Comparison of ENCODE assay signal across 36 cellular contexts in the genomic region with DNA sequence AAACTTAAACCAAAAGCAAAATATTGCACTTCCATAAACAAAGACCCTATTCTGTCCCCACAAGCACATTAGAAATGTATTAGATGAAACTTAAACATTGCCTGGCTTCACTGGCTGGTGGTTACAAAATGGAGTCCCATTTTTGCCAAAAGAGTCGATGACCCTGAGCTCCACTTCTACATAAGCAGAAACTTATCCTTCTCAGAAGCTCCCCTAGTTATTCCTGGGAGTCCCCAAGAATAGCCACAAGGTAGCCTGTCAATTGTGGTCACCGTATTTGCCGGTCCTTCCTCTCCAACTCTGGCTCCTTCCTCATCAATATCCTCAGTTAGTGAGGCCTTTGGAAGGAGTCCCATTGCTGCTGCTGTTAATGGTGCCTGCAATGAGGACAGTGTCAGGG. TPM values are rescaled to one million over a fixed set of nuclear protein-coding genes. Genes with fewer than 3 reads are reported as not detected.
"Had no signal": no experiment of that assay in that cellular context is flagged by ENCODE, and none has a peak within 500 bp of the region (broad histone marks: within the 10 kb centered on the region; RNA-seq: fewer than 3 reads in every experiment).

No MANE protein-coding gene starts in this region.

- H3K36me3 Mint-ChIP-seq: activated CD4-positive, alpha-beta memory T cell treated with anti-CD3 and anti-CD28 coated beads for 36 hours; activated naive CD4-positive, alpha-beta T cell treated with anti-CD3 and anti-CD28 coated beads, Interleukin-2, amount 10 ng/mL, durations not matched to agents 7 days and 5 days; activated naive CD4-positive, alpha-beta T cell treated with anti-CD3 and anti-CD28 coated beads, Interleukin-2, amount 50 U/mL, for 24 hours; activated naive CD8-positive, alpha-beta T cell treated with anti-CD3 and anti-CD28 coated beads, Interleukin-2, amount 10 ng/mL, durations not matched to agents 7 days and 5 days; brain had no signal

- H3K4me3 Mint-ChIP-seq: activated B cell treated with CpG ODN at 0.5 μM for 24 hours; activated CD4-positive, alpha-beta memory T cell treated with anti-CD3 and anti-CD28 coated beads for 36 hours; activated CD4-positive, alpha-beta T cell treated with anti-CD3 and anti-CD28 coated beads, Interleukin-2, amount 10 ng/mL, durations not matched to agents 24 days and 14 days; activated CD8-positive, alpha-beta T cell treated with anti-CD3 and anti-CD28 coated beads for 36 hours; activated naive CD4-positive, alpha-beta T cell treated with anti-CD3 and anti-CD28 coated beads, Interleukin-2, amount 10 ng/mL, durations not matched to agents 7 days and 5 days; activated naive CD4-positive, alpha-beta T cell treated with anti-CD3 and anti-CD28 coated beads, Interleukin-2, amount 50 U/mL, for 24 hours; activated naive CD8-positive, alpha-beta T cell; activated naive CD8-positive, alpha-beta T cell treated with anti-CD3 and anti-CD28 coated beads, Interleukin-2, amount 10 ng/mL, durations not matched to agents 7 days and 5 days; activated naive CD8-positive, alpha-beta T cell treated with anti-CD3 and anti-CD28 coated beads, Interleukin-2, amount 50 U/mL, for 24 hours; activated T-cell treated with anti-CD3 and anti-CD28 coated beads, Interleukin-2, amount 50 U/mL, for 4 hours; activated T-cell treated with anti-CD3 and anti-CD28 coated beads, Interleukin-2, amount 50 U/mL, for 72 hours; brain; central memory CD8-positive, alpha-beta T cell; T-helper 1 cell treated with Interleukin-12 subunit alpha and Interleukin-12 subunit beta and Interleukin-4 antibody, amounts not matched to agents 30 μg/mL and 1 μg/mL, for 36 hours; T-helper 2 cell treated with Interferon-gamma antibody and Interleukin-4, amounts not matched to agents 5 μg/mL and 100 μg/mL, for 36 hours had no signal

- ATAC-seq: activated CD8-positive, alpha-beta T cell treated with anti-CD3 and anti-CD28 coated beads for 36 hours; activated naive CD8-positive, alpha-beta T cell treated with anti-CD3 and anti-CD28 coated beads, Interleukin-2, amount 50 U/mL, for 24 hours; activated T-cell treated with anti-CD3 and anti-CD28 coated beads, Interleukin-2, amount 50 U/mL, for 4 hours; activated T-cell treated with anti-CD3 and anti-CD28 coated beads, Interleukin-2, amount 50 U/mL, for 72 hours had no signal

- H3K27me3 Mint-ChIP-seq: activated B cell treated with CpG ODN at 0.5 μM for 24 hours; activated CD4-positive, alpha-beta memory T cell treated with anti-CD3 and anti-CD28 coated beads for 36 hours; activated CD4-positive, alpha-beta T cell treated with anti-CD3 and anti-CD28 coated beads, Interleukin-2, amount 10 ng/mL, durations not matched to agents 24 days and 14 days; activated CD8-positive, alpha-beta T cell treated with anti-CD3 and anti-CD28 coated beads for 36 hours; activated naive CD4-positive, alpha-beta T cell treated with anti-CD3 and anti-CD28 coated beads, Interleukin-2, amount 10 ng/mL, durations not matched to agents 7 days and 5 days; activated naive CD4-positive, alpha-beta T cell treated with anti-CD3 and anti-CD28 coated beads, Interleukin-2, amount 50 U/mL, for 24 hours; activated naive CD8-positive, alpha-beta T cell; activated naive CD8-positive, alpha-beta T cell treated with anti-CD3 and anti-CD28 coated beads, Interleukin-2, amount 10 ng/mL, durations not matched to agents 7 days and 5 days; activated naive CD8-positive, alpha-beta T cell treated with anti-CD3 and anti-CD28 coated beads, Interleukin-2, amount 50 U/mL, for 24 hours; central memory CD8-positive, alpha-beta T cell had no signal

- H3K9me3 ChIP-seq: ascending aorta had no signal

- H3K4me1 Mint-ChIP-seq: activated B cell treated with CpG ODN at 0.5 μM for 24 hours; activated CD4-positive, alpha-beta T cell treated with anti-CD3 and anti-CD28 coated beads, Interleukin-2, amount 10 ng/mL, durations not matched to agents 24 days and 14 days; activated naive CD4-positive, alpha-beta T cell treated with anti-CD3 and anti-CD28 coated beads, Interleukin-2, amount 10 ng/mL, durations not matched to agents 7 days and 5 days; activated naive CD4-positive, alpha-beta T cell treated with anti-CD3 and anti-CD28 coated beads, Interleukin-2, amount 50 U/mL, for 24 hours; activated naive CD8-positive, alpha-beta T cell treated with anti-CD3 and anti-CD28 coated beads, Interleukin-2, amount 50 U/mL, for 24 hours; central memory CD8-positive, alpha-beta T cell had no signal

- H3K27ac ChIP-seq: ascending aorta, VCaP had no signal

- H3K9me3 Mint-ChIP-seq: activated B cell treated with CpG ODN at 0.5 μM for 24 hours; activated CD4-positive, alpha-beta memory T cell treated with anti-CD3 and anti-CD28 coated beads for 36 hours; activated CD4-positive, alpha-beta T cell treated with anti-CD3 and anti-CD28 coated beads, Interleukin-2, amount 10 ng/mL, durations not matched to agents 24 days and 14 days; activated CD8-positive, alpha-beta T cell treated with anti-CD3 and anti-CD28 coated beads for 36 hours; activated naive CD4-positive, alpha-beta T cell treated with anti-CD3 and anti-CD28 coated beads, Interleukin-2, amount 10 ng/mL, durations not matched to agents 7 days and 5 days; activated naive CD4-positive, alpha-beta T cell treated with anti-CD3 and anti-CD28 coated beads, Interleukin-2, amount 50 U/mL, for 24 hours; activated naive CD8-positive, alpha-beta T cell treated with anti-CD3 and anti-CD28 coated beads, Interleukin-2, amount 10 ng/mL, durations not matched to agents 7 days and 5 days; activated naive CD8-positive, alpha-beta T cell treated with anti-CD3 and anti-CD28 coated beads, Interleukin-2, amount 50 U/mL, for 24 hours; activated T-cell treated with anti-CD3 and anti-CD28 coated beads, Interleukin-2, amount 50 U/mL, for 4 hours; activated T-cell treated with anti-CD3 and anti-CD28 coated beads, Interleukin-2, amount 50 U/mL, for 72 hours; activated T-helper 2 cell treated with anti-CD3 and anti-CD28 coated beads, Interferon-gamma antibody, Interleukin-2, Interleukin-4, amounts not matched to agents 10 μg/mL and 5 μg/mL and 100 μg/mL, durations not matched to agents 14 hours and 24 hours and 36 hours; brain; central memory CD8-positive, alpha-beta T cell; T-helper 1 cell treated with Interleukin-12 subunit alpha and Interleukin-12 subunit beta and Interleukin-4 antibody, amounts not matched to agents 30 μg/mL and 1 μg/mL, for 36 hours; T-helper 2 cell treated with Interferon-gamma antibody and Interleukin-4, amounts not matched to agents 5 μg/mL and 100 μg/mL, for 36 hours had no signal

- H3K27ac Mint-ChIP-seq: activated B cell treated with CpG ODN at 0.5 μM for 24 hours; activated CD4-positive, alpha-beta memory T cell treated with anti-CD3 and anti-CD28 coated beads for 36 hours; activated CD4-positive, alpha-beta T cell treated with anti-CD3 and anti-CD28 coated beads, Interleukin-2, amount 10 ng/mL, durations not matched to agents 24 days and 14 days; activated CD8-positive, alpha-beta T cell treated with anti-CD3 and anti-CD28 coated beads for 36 hours; activated naive CD4-positive, alpha-beta T cell treated with anti-CD3 and anti-CD28 coated beads, Interleukin-2, amount 10 ng/mL, durations not matched to agents 7 days and 5 days; activated naive CD4-positive, alpha-beta T cell treated with anti-CD3 and anti-CD28 coated beads, Interleukin-2, amount 50 U/mL, for 24 hours; activated naive CD8-positive, alpha-beta T cell; activated naive CD8-positive, alpha-beta T cell treated with anti-CD3 and anti-CD28 coated beads, Interleukin-2, amount 10 ng/mL, durations not matched to agents 7 days and 5 days; activated naive CD8-positive, alpha-beta T cell treated with anti-CD3 and anti-CD28 coated beads, Interleukin-2, amount 50 U/mL, for 24 hours; activated T-cell treated with anti-CD3 and anti-CD28 coated beads, Interleukin-2, amount 50 U/mL, for 72 hours; activated T-helper 2 cell treated with anti-CD3 and anti-CD28 coated beads, Interferon-gamma antibody, Interleukin-2, Interleukin-4, amounts not matched to agents 10 μg/mL and 5 μg/mL and 100 μg/mL, durations not matched to agents 14 hours and 24 hours and 36 hours; T-helper 1 cell treated with Interleukin-12 subunit alpha and Interleukin-12 subunit beta and Interleukin-4 antibody, amounts not matched to agents 30 μg/mL and 1 μg/mL, for 36 hours; T-helper 2 cell treated with Interferon-gamma antibody and Interleukin-4, amounts not matched to agents 5 μg/mL and 100 μg/mL, for 36 hours had no signal

- DNase-seq: activated B cell treated with CpG ODN at 0.5 μM for 24 hours; activated CD4-positive, alpha-beta memory T cell treated with anti-CD3 and anti-CD28 coated beads for 36 hours; activated CD4-positive, alpha-beta T cell treated with anti-CD3 and anti-CD28 coated beads for 4 hours; activated CD4-positive, alpha-beta T cell treated with anti-CD3 and anti-CD28 coated beads, Interleukin-2, amount 10 ng/mL, durations not matched to agents 24 days and 14 days; activated CD4-positive, alpha-beta T cell treated with anti-CD3 and anti-CD28 coated beads, Interleukin-2, amount 50 U/mL, for 1 hour; activated CD4-positive, alpha-beta T cell treated with anti-CD3 and anti-CD28 coated beads, Interleukin-2, amount 50 U/mL, for 4 hours; activated CD4-positive, CD25-positive, alpha-beta regulatory T cell treated with anti-CD3 and anti-CD28 coated beads, Interleukin-2, amount 50 U/mL, for 72 hours; activated CD8-positive, alpha-beta memory T cell treated with anti-CD3 and anti-CD28 coated beads, Interleukin-2, amount 50 U/mL, for 4 hours; activated CD8-positive, alpha-beta T cell treated with anti-CD3 and anti-CD28 coated beads for 36 hours; activated gamma-delta T cell; activated naive CD4-positive, alpha-beta T cell treated with anti-CD3 and anti-CD28 coated beads, Interleukin-2, amount 10 ng/mL, durations not matched to agents 7 days and 5 days; activated naive CD4-positive, alpha-beta T cell treated with Interleukin-2 at 50 U/mL for 16 hours; activated naive CD8-positive, alpha-beta T cell treated with anti-CD3 and anti-CD28 coated beads, Interleukin-2, amount 50 U/mL, for 24 hours; activated T-cell treated with anti-CD3 and anti-CD28 coated beads for 4 hours; activated T-cell treated with anti-CD3 and anti-CD28 coated beads, Interleukin-2, amount 50 U/mL, for 1 hour; activated T-cell treated with anti-CD3 and anti-CD28 coated beads, Interleukin-2, amount 50 U/mL, for 4 hours; activated T-cell treated with anti-CD3 and anti-CD28 coated beads, Interleukin-2, amount 50 U/mL, for 72 hours; amygdala; anterior cingulate cortex; cerebellar nuclear complex; T-helper 1 cell; T-helper 2 cell; T-helper 9 cell had no signal

- H3K4me3 ChIP-seq: ascending aorta, cardiac muscle cell had no signal

- H3K36me3 ChIP-seq: ascending aorta, cardiac muscle cell had no signal

- H3K27me3 ChIP-seq: ascending aorta, cardiac muscle cell had no signal

- H3K4me1 ChIP-seq: ascending aorta had no signal

RNA-seq across cellular contexts. Expression of gene CDCP2, which starts 37.3 kb away (rescaled TPM):
- total RNA-seq: activated B cell treated with CpG ODN at 0.5 μM for 24 hours; activated CD4-positive, alpha-beta memory T cell treated with anti-CD3 and anti-CD28 coated beads for 36 hours; activated CD4-positive, alpha-beta T cell treated with anti-CD3 and anti-CD28 coated beads, Interleukin-2, amount 10 ng/mL, durations not matched to agents 24 days and 14 days; activated CD8-positive, alpha-beta memory T cell treated with anti-CD3 and anti-CD28 coated beads for 36 hours; activated T-cell treated with anti-CD3 and anti-CD28 coated beads, Interleukin-2, amount 50 U/mL, for 4 hours; activated T-cell treated with anti-CD3 and anti-CD28 coated beads, Interleukin-2, amount 50 U/mL, for 72 hours; activated T-helper 2 cell treated with anti-CD3 and anti-CD28 coated beads, Interferon-gamma antibody, Interleukin-2, Interleukin-4, amounts not matched to agents 10 μg/mL and 5 μg/mL and 100 μg/mL, durations not matched to agents 14 hours and 24 hours and 36 hours; ascending aorta; bronchial epithelial cell had no signal
- polyA plus RNA-seq: cardiac muscle cell had no signal
